ENCODE assay signal across 20 cellular contexts in the genomic region with DNA sequence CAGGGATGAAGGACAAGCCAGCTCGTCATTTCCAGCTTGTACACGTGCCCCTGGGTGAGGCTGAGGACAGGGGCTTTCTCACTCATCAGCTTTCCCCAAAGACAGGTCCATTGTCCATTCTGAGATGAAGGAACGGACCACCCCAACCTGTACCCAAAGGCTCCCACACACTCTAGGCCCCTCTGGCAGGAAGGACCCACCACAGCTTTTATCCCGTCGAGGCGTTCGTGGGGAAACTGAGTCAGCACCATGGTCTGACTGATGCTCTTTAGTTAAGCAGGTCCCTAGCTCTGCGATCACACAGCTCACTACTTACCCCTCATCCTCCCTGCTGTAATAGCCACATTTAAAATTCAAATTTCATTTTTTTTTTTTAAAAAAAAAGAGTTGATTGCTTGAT.
A peak's percentile ranks its signal among the peaks of the same experiment; 100 is the strongest.
DNase-seq lines count a peak whose midpoint lies in the region; ATAC-seq, FAIRE-seq and TF ChIP-seq lines count a peak whose summit lies in the region.
"Had no signal": no experiment of that assay in that cellular context is flagged by ENCODE, and none has a peak within 500 bp of the region (broad histone marks: within the 10 kb centered on the region; RNA-seq: fewer than 3 reads in every experiment).

No MANE protein-coding gene starts in this region.

- CTCF ChIA-PET in H1 (lab: Charles Lee; ENCODE audit: partially characterized antibody), result interaction anchor here (0.6 to 4.6 kb wide), 6 partner anchors 11 to 672 kb away, joined by 3 to 18 read pairs (median 4); no protein-coding TSS in a partner anchor

- no peak overlapping the region for H3K18ac ChIP-seq in H1 (ENCODE audit: extremely low read depth, low read length)
- H3K18ac ChIP-seq in neuronal stem cell (ENCODE audit: low read length), result no peak overlapping the region

- H4K8ac ChIP-seq in H1 (ENCODE audit: extremely low read depth, insufficient read depth, low read length) (no peak overlapping the region), neuronal stem cell (ENCODE audit: low read depth, low read length) (no peak overlapping the region)

- no peak overlapping the region for H2BK15ac ChIP-seq in H1 (ENCODE audit: low read length)
- H2BK15ac ChIP-seq in neuronal stem cell (ENCODE audit: low read length), result no peak overlapping the region

- TF ChIP-seq CTCF in H1 (IDR thresholded peaks at IDR 0.05; ENCODE audit: control extremely low read depth in 1 of 3, insufficient read depth in 1 of 3, low read depth in 1 of 3, low read length in 3 of 3), result no peak
- no peak for TF ChIP-seq CTCF in spleen (IDR thresholded peaks at IDR 0.05 in 8 of 11, conservative IDR thresholded peaks at IDR 0.05 in 3 of 11)

- H3K56ac ChIP-seq in H1 (replicated peaks; ENCODE audit: insufficient read length, low read depth, low read length), result no peak overlapping the region

- intact Hi-C loops in spleen (cut with DNase I; ENCODE audit: low total_unique reads), result no loop called here

- H2BK120ac ChIP-seq in H1 (replicated peaks; ENCODE audit: low read depth, low read length), result no peak overlapping the region
- H2BK120ac ChIP-seq in neuronal stem cell (ENCODE audit: low read depth, low read length), result no peak overlapping the region

- H3K36me3 ChIP-seq in H1 (ENCODE audit: control insufficient read depth in 2 of 4, insufficient read depth in 4 of 4, low read length in 3 of 4) (no peaks in the 10 kb centered on the region), neuronal stem cell (replicated peaks in 1 of 2; ENCODE audit: control insufficient read depth in 2 of 2, insufficient read depth in 2 of 2, low read length in 2 of 2) (no peaks in the 10 kb centered on the region), spleen (no peaks in the 10 kb centered on the region)
- H3K36me3 ChIP-seq: BLaER1 treated with 17β-estradiol and CSF1 and Interleukin-3, amounts not matched to agents 10 nM and 100 nM had no signal

- H2AK5ac ChIP-seq in H1 (ENCODE audit: low read depth, low read length) (0 out of 2 replicates have a peak overlapping the region, but pooled peaks have one; percentile 72), neuronal stem cell (ENCODE audit: low read depth, low read length) (peak overlapping the region; percentile 67)

- no peak overlapping the region for H2BK5ac ChIP-seq in H1 (ENCODE audit: low read depth, low read length)
- no peak overlapping the region for H2BK5ac ChIP-seq in neuronal stem cell (ENCODE audit: low read length)

- TF ChIP-seq RAD21 in H1 (IDR thresholded peaks at IDR 0.05 in 1 of 2, conservative IDR thresholded peaks at IDR 0.05 in 1 of 2; ENCODE audit: low read depth in 2 of 2, low read length in 2 of 2), result no peak

- H3K79me2 ChIP-seq in H1 (ENCODE audit: control insufficient read depth in 1 of 2, insufficient read depth in 2 of 2, low read length in 2 of 2), result no peaks in the 10 kb centered on the region

- no peak overlapping the region for H3K4me3 ChIP-seq in H1 (ENCODE audit: extremely low read depth in 1 of 4, insufficient read depth in 2 of 4, low read depth in 3 of 4, low read length in 4 of 4)
- no peak overlapping the region for H3K4me3 ChIP-seq in neuronal stem cell (ENCODE audit: low read length in 2 of 2)
- no peak overlapping the region for H3K4me3 ChIP-seq in spleen
- H3K4me3 ChIP-seq: A549; BLaER1 treated with 17β-estradiol and CSF1 and Interleukin-3, amounts not matched to agents 10 nM and 100 nM had no signal

- no peak overlapping the region for H2BK20ac ChIP-seq in H1 (ENCODE audit: low read length)

- WGBS in H1 (ENCODE audit: extremely low coverage in 1 of 2, insufficient coverage in 1 of 2, insufficient read length in 1 of 2, insufficient replicate concordance in 2 of 2, low coverage in 1 of 2, low lambda C conversion rate in 2 of 2, missing lambda C conversion rate in 1 of 2), 2 experiments, result 89% methylated on average over 8 of the region's 8 CpGs; no CpG with 5 or more reads in 1 of the 2 experiments
- no CpG with 5 or more reads among the region's 8 CpGs for WGBS in neuronal stem cell (ENCODE audit: extremely low coverage in 2 of 2, insufficient read length in 2 of 2, insufficient replicate concordance in 1 of 2), 2 donors
- 70 to 81% (median 77%) methylated on average over 7 to 8 of the region's 8 CpGs for WGBS in spleen, 5 donors

- H3K14ac ChIP-seq in H1 (ENCODE audit: insufficient read length) (no peak overlapping the region), neuronal stem cell (ENCODE audit: low read length) (no peak overlapping the region)

- H3K4me1 ChIP-seq in H1 (replicated peaks in 1 of 4; ENCODE audit: control insufficient read depth in 3 of 4, insufficient read depth in 4 of 4, low read length in 3 of 4) (no peaks in the 10 kb centered on the region; a peak in 1 of 7 replicates), neuronal stem cell (ENCODE audit: control insufficient read depth in 2 of 2, insufficient read depth in 1 of 2, low read depth in 1 of 2, low read length in 2 of 2) (peaks cover 0 to 4% of the 10 kb centered on the region in 2 donors), spleen (no peaks in the 10 kb centered on the region)
- H3K4me1 ChIP-seq: A549; BLaER1 treated with 17β-estradiol and CSF1 and Interleukin-3, amounts not matched to agents 10 nM and 100 nM; Caco-2 had no signal

- no peak overlapping the region for H2AFZ ChIP-seq in H1 (ENCODE audit: low read length)
- H2AFZ ChIP-seq in neuronal stem cell (ENCODE audit: low read length), result no peak overlapping the region

- H3K79me1 ChIP-seq in H1 (ENCODE audit: low read depth, low read length) (no peaks in the 10 kb centered on the region), neuronal stem cell (ENCODE audit: low read depth, low read length) (no peaks in the 10 kb centered on the region)

- H3K27ac ChIP-seq in H1 (ENCODE audit: low read depth, low read length) (no peak overlapping the region), neuronal stem cell (replicated peaks; ENCODE audit: low read length) (no peak overlapping the region), spleen (no peak overlapping the region)
- H3K27ac ChIP-seq: 22Rv1; A549; BLaER1 treated with 17β-estradiol and CSF1 and Interleukin-3, amounts not matched to agents 10 nM and 100 nM; C4-2B had no signal

- no peak for FAIRE-seq in H1 (lab: Jason Lieb, UNC)
- FAIRE-seq: A549, D721Med, G401.6, GM12891, GM18507 had no signal

- H3K9me3 ChIP-seq in H1 (ENCODE audit: insufficient read depth in 2 of 2, low read depth in 1 of 2, low read length in 1 of 2) (no peaks in the 10 kb centered on the region), neuronal stem cell (replicated peaks in 1 of 2; ENCODE audit: control insufficient read depth in 2 of 2, insufficient read depth in 1 of 2, low read depth in 1 of 2, low read length in 2 of 2) (no peaks in the 10 kb centered on the region), spleen (no peaks in the 10 kb centered on the region)
- H3K9me3 ChIP-seq: A549; BLaER1 treated with 17β-estradiol and CSF1 and Interleukin-3, amounts not matched to agents 10 nM and 100 nM; Caco-2 had no signal

- H2BK12ac ChIP-seq in H1 (ENCODE audit: low read depth, low read length) (peak overlapping the region; percentile 39; the same call in 1 of the 2 replicates), neuronal stem cell (ENCODE audit: low read length) (no peak overlapping the region)

- no peak overlapping the region for H4K5ac ChIP-seq in H1 (ENCODE audit: insufficient read length, low read depth, low read length)

- TF ChIP-seq EP300 in H1 (IDR thresholded peaks at IDR 0.05; ENCODE audit: borderline replicate concordance in 1 of 2, low read depth in 2 of 2, low read length in 2 of 2), result no peak

- H3K4me2 ChIP-seq in H1 (ENCODE audit: insufficient read depth in 1 of 2, low read depth in 2 of 2, low read length in 2 of 2) (no peak overlapping the region), neuronal stem cell (ENCODE audit: insufficient read depth, low read length, poor library complexity, severe bottlenecking) (no peak overlapping the region)
- H3K4me2 ChIP-seq: A549; BLaER1 treated with 17β-estradiol and CSF1 and Interleukin-3, amounts not matched to agents 10 nM and 100 nM had no signal

- H3K27me3 ChIP-seq in H1 (replicated peaks in 1 of 4; ENCODE audit: control insufficient read depth in 3 of 4, extremely low read depth in 1 of 4, insufficient read depth in 3 of 4, low read length in 3 of 4), result no peaks in the 10 kb centered on the region
- H3K27me3 ChIP-seq in neuronal stem cell (ENCODE audit: control insufficient read depth in 3 of 3, insufficient read depth in 3 of 3, low read depth in 1 of 3, low read length in 3 of 3), result no peaks in the 10 kb centered on the region
- H3K27me3 ChIP-seq in spleen (replicated peaks in 1 of 7), result peaks cover 0 to 16% (median 0%) of the 10 kb centered on the region in 7 donors
- H3K27me3 ChIP-seq: BLaER1 treated with 17β-estradiol and CSF1 and Interleukin-3, amounts not matched to agents 10 nM and 100 nM had no signal

- TF ChIP-seq POLR2A in H1 (IDR thresholded peaks at IDR 0.05; ENCODE audit: control extremely low read depth in 1 of 2, low read depth in 2 of 2, low read length in 2 of 2) (no peak), spleen (IDR thresholded peaks at IDR 0.05) (no peak)

- no peak for DNase-seq in H1 (ENCODE audit: low read depth in 1 of 2, low spot score in 2 of 2)
- no peak for DNase-seq in neuronal stem cell (ENCODE audit: low spot score)
- peak; percentile 10 for DNase-seq in spleen
- DNase-seq: AML-193; Caco-2; Calu3; CD4-positive, alpha-beta T cell; CD8-positive, alpha-beta T cell; DMS79 treated with DMSO at 0.1 percent for 48 hours; GF-D8 had no signal

- H4K20me1 ChIP-seq in H1 (replicated peaks in 1 of 2; ENCODE audit: control insufficient read depth in 1 of 2, insufficient read depth in 2 of 2, low read length in 2 of 2), result peaks cover 0 to 5% of the 10 kb centered on the region in 2 experiments

- H3K23ac ChIP-seq in H1 (ENCODE audit: insufficient read length) (no peak overlapping the region), neuronal stem cell (ENCODE audit: low read depth, low read length, poor library complexity) (no peak overlapping the region)

- POLR2A ChIA-PET in H1 (lab: Charles Lee; ENCODE audit: partially characterized antibody), result interaction anchor here (0.7 kb wide), 1 partner anchor 18 kb away, joined by 3 read pairs; no protein-coding TSS in a partner anchor

- ATAC-seq in HG02973 (IDR thresholded peaks at IDR 0.05; ENCODE audit: unreplicated experiment) (no peak), GM21825 (IDR thresholded peaks at IDR 0.05; ENCODE audit: unreplicated experiment) (no peak)
- ATAC-seq: A549; CD8-positive, alpha-beta T cell had no signal

- H4K91ac ChIP-seq in H1 (replicated peaks; ENCODE audit: insufficient read length, low read length) (no peak overlapping the region), neuronal stem cell (ENCODE audit: low read depth, low read length, poor library complexity) (no peak overlapping the region)

- H3K23me2 ChIP-seq in H1 (ENCODE audit: low read depth, low read length), result peaks cover 7% of the 10 kb centered on the region; the same call in 1 of the 2 replicates

- H3K9ac ChIP-seq in H1 (replicated peaks in 1 of 4; ENCODE audit: extremely low read depth in 1 of 4, low read depth in 3 of 4, low read length in 3 of 4) (no peak overlapping the region), neuronal stem cell (ENCODE audit: low read depth, low read length, poor library complexity) (no peak overlapping the region)
- H3K9ac ChIP-seq: BLaER1 treated with 17β-estradiol and CSF1 and Interleukin-3, amounts not matched to agents 10 nM and 100 nM had no signal

- H3K4ac ChIP-seq in H1 (replicated peaks; ENCODE audit: insufficient read length, low read depth, low read length) (no peak overlapping the region), neuronal stem cell (ENCODE audit: low read length) (no peak overlapping the region)
